Comparison of ENCODE assay signal across 29 cellular contexts in the genomic region with DNA sequence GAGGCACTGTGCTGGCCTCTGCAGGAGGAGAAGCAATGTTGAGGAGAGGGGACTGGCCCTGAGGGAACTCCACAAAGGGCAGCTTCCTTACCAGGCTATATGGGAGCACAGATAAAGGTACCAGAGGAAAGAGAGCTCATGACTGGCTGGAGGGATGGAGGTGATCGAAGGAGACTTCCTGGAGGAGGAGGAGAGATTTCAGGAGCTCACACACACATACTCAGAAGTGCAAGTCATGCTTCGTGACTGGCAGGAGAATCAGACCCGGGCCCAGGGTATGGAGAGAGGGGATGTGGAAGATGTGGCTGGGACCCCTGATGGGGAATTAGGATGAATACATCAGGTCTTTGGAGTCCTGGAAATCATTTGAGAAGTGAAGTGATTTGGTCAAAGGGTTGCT.
"Had no signal": no experiment of that assay in that cellular context is flagged by ENCODE, and none has a peak within 500 bp of the region (broad histone marks: within the 10 kb centered on the region; RNA-seq: fewer than 3 reads in every experiment).

No MANE protein-coding gene starts in this region.

- H3K27me3 ChIP-seq: pancreas, stomach, testis, thyroid gland, transverse colon, upper lobe of right lung had no signal

- H3K4me1 ChIP-seq: pancreas, prostate gland had no signal

- H3K4me3 Mint-ChIP-seq: naive thymus-derived CD8-positive, alpha-beta T cell; nephron; neural crest cell; stimulated activated naive B cell treated with anti-CD40 and anti-IgM and Interleukin-4, amounts not matched to agents 10 μg/mL and 1 μg/mL and 100 μg/mL, for 72 hours had no signal

- H3K9me3 ChIP-seq: lower lobe of right lung, pancreas, prostate gland, stomach, testis, thyroid gland, transverse colon, upper lobe of right lung had no signal

- H3K27ac ChIP-seq: lower lobe of right lung, pancreas, prostate gland, skin epidermis, stomach, testis, thyroid gland, transverse colon, upper lobe of right lung had no signal

- H3K4me3 ChIP-seq: lower lobe of right lung, pancreas, prostate gland, skin epidermis, stomach, testis, thyroid gland, transverse colon, upper lobe of right lung had no signal

- DNase-seq: hippocampal formation; kidney glomerular epithelial cell; left cardiac atrium; lower lobe of right lung; mammary epithelial cell; mesenchymal stem cell; naive thymus-derived CD8-positive, alpha-beta T cell; nucleus accumbens; pancreas; posterior cingulate gyrus; retina; right cardiac atrium; stimulated activated CD4-positive, alpha-beta T cell treated with anti-CD3 and anti-CD28 coated beads, Interleukin-12 subunit alpha, Interleukin-12 subunit beta, amount 100 ng/mL, for 4 hours; stimulated activated CD4-positive, alpha-beta T cell treated with anti-CD3 and anti-CD28 coated beads, Interleukin-15, amount 100 ng/mL, for 24 hours; stimulated activated CD4-positive, alpha-beta T cell treated with anti-CD3 and anti-CD28 coated beads, Interleukin-2, amount 100 ng/mL, for 24 hours; stimulated activated CD4-positive, alpha-beta T cell treated with anti-CD3 and anti-CD28 coated beads, Interleukin-4, amount 100 ng/mL, for 1 hour; stimulated activated naive B cell treated with anti-CD40 and anti-IgM and Interleukin-4, amounts not matched to agents 10 μg/mL and 1 μg/mL and 100 μg/mL, for 72 hours; stimulated activated naive CD8-positive, alpha-beta T cell treated with anti-CD3 and anti-CD28 coated beads, Interleukin-15, Interleukin-2, amounts not matched to agents 100 U/mL and 50 U/mL, for 24 hours; stomach; testis; thyroid gland; transverse colon; upper lobe of right lung had no signal

- H3K9me3 Mint-ChIP-seq: stimulated activated naive B cell treated with anti-CD40 and anti-IgM and Interleukin-4, amounts not matched to agents 10 μg/mL and 1 μg/mL and 100 μg/mL, for 72 hours had no signal

- ATAC-seq: left cardiac atrium; left lobe of liver; lower lobe of right lung; naive thymus-derived CD8-positive, alpha-beta T cell; pancreas; right cardiac atrium; sciatic nerve; stimulated activated naive B cell treated with anti-CD40 and anti-IgM and Interleukin-4, amounts not matched to agents 10 μg/mL and 1 μg/mL and 100 μg/mL, for 72 hours; stimulated activated naive CD8-positive, alpha-beta T cell treated with anti-CD3 and anti-CD28 coated beads, Interleukin-15, Interleukin-2, amounts not matched to agents 100 U/mL and 50 U/mL, for 24 hours; upper lobe of right lung had no signal

- H3K36me3 ChIP-seq: lower lobe of right lung, pancreas, prostate gland, stomach, thyroid gland, transverse colon, upper lobe of right lung had no signal

- H3K36me3 Mint-ChIP-seq: naive thymus-derived CD8-positive, alpha-beta T cell; stimulated activated naive B cell treated with anti-CD40 and anti-IgM and Interleukin-4, amounts not matched to agents 10 μg/mL and 1 μg/mL and 100 μg/mL, for 72 hours had no signal

- H3K27ac Mint-ChIP-seq: nephron; stimulated activated naive B cell treated with anti-CD40 and anti-IgM and Interleukin-4, amounts not matched to agents 10 μg/mL and 1 μg/mL and 100 μg/mL, for 72 hours had no signal

- H3K4me1 Mint-ChIP-seq: nephron, neural crest cell had no signal
